1 cellular context compared by ENCODE assay signal in genomic region chr7:28316489-28316888, GRCh38.
TF ChIP-seq lines count a peak whose summit lies in the region.

No MANE protein-coding gene starts in this region.

TF ChIP-seq in HepG2, 621 proteins besides CTCF, POLR2A, EP300 and RAD21 (continued from another document):
- TF ChIP-seq ZBTB40 (IDR thresholded peaks at IDR 0.05) (no peak), ZBTB40 (CRISPR knock-in tag; IDR thresholded peaks at IDR 0.05) (no peak), ZNF484 (CRISPR knock-in tag; IDR thresholded peaks at IDR 0.05; ENCODE audit: borderline replicate concordance, low read depth) (no peak), FOXM1 (CRISPR knock-in tag; IDR thresholded peaks at IDR 0.05) (no peak), U2AF1 (optimal IDR thresholded peaks at IDR 0.05; ENCODE audit: low read depth, low read length) (no peak), YEATS2 (CRISPR knock-in tag; IDR thresholded peaks at IDR 0.05; ENCODE audit: borderline replicate concordance) (no peak), ZNF354B (CRISPR knock-in tag; IDR thresholded peaks at IDR 0.05) (no peak), GFI1 (CRISPR knock-in tag; IDR thresholded peaks at IDR 0.05; ENCODE audit: borderline replicate concordance) (no peak), XBP1 (CRISPR knock-in tag; IDR thresholded peaks at IDR 0.05) (no peak), MAFG (CRISPR knock-in tag; IDR thresholded peaks at IDR 0.05) (no peak), ZBED4 (CRISPR knock-in tag; IDR thresholded peaks at IDR 0.05; ENCODE audit: borderline replicate concordance) (no peak), SP4 (CRISPR knock-in tag; IDR thresholded peaks at IDR 0.05) (no peak), RXRB (CRISPR knock-in tag; IDR thresholded peaks at IDR 0.05; ENCODE audit: borderline replicate concordance) (no peak)
TF ChIP-seq in HepG2: peak in this region for 0.
